11 cellular contexts compared by ENCODE assay signal in genomic region chr6:8888468-8888867, GRCh38.
A peak's percentile ranks its signal among the peaks of the same experiment; 100 is the strongest.
DNase-seq lines count a peak whose midpoint lies in the region; TF ChIP-seq lines count a peak whose summit lies in the region.
"Had no signal": no experiment of that assay in that cellular context is flagged by ENCODE, and none has a peak within 500 bp of the region (broad histone marks: within the 10 kb centered on the region; RNA-seq: fewer than 3 reads in every experiment).

No MANE protein-coding gene starts in this region.

- H3K36me3 ChIP-seq in H7 (replicated peaks; ENCODE audit: control insufficient read depth, insufficient read depth, low read length) (no peaks in the 10 kb centered on the region), OCI-LY1 (ENCODE audit: insufficient read depth, low read length) (no peaks in the 10 kb centered on the region)

- no peak overlapping the region for H3K9ac ChIP-seq in OCI-LY1 (ENCODE audit: low read length)

- no peaks in the 10 kb centered on the region for H3K79me2 ChIP-seq in OCI-LY1 (ENCODE audit: insufficient read depth, low read length)

- H3K27me3 ChIP-seq in H7 (ENCODE audit: control insufficient read depth, insufficient read depth, low read length) (no peaks in the 10 kb centered on the region), OCI-LY1 (ENCODE audit: insufficient read depth, low read length) (no peaks in the 10 kb centered on the region)

- H3K27ac ChIP-seq in C4-2B: no peak overlapping the region
- no peak overlapping the region for H3K27ac ChIP-seq in OCI-LY1 (ENCODE audit: low read depth, low read length, poor library complexity, severe bottlenecking)

- no peak overlapping the region for H2AFZ ChIP-seq in OCI-LY1 (ENCODE audit: low read length)

- TF ChIP-seq CTCF in C4-2B (conservative IDR thresholded peaks at IDR 0.05): peak; percentile 77
- TF ChIP-seq CTCF in OCI-LY1 (IDR thresholded peaks at IDR 0.05; ENCODE audit: low read length): peak; percentile 60
- TF ChIP-seq CTCF in fibroblast of pulmonary artery (IDR thresholded peaks at IDR 0.05; ENCODE audit: low read length, missing control alignments): peak; percentile 11

- no peaks in the 10 kb centered on the region for H3K9me3 ChIP-seq in OCI-LY1 (ENCODE audit: low read length)

- H4K20me1 ChIP-seq in OCI-LY1 (ENCODE audit: insufficient read depth, low read length): no peaks in the 10 kb centered on the region

- DNase-seq in H7 (peak; percentile 32), fibroblast of pulmonary artery (ENCODE audit: low read depth) (no peak), NCI-H1694 (lab: John Stamatoyannopoulos, UW) (no peak), AG08395 (ENCODE audit: low spot score) (no peak), LoVo (ENCODE audit: low spot score) (no peak), NCI-H146 (lab: John Stamatoyannopoulos, UW) (no peak)
- DNase-seq: DMS79 treated with DMSO at 0.1 percent for 48 hours; NCI-H2081 treated with DMSO at 0.1 percent for 48 hours; stimulated activated CD4-positive, alpha-beta T cell treated with anti-CD3 and anti-CD28 coated beads, Interleukin-2, amount 100 ng/mL, for 24 hours had no signal

- H3F3A ChIP-seq in OCI-LY1 (ENCODE audit: insufficient read depth, low read length): no peaks in the 10 kb centered on the region

- no peak overlapping the region for H3K4me2 ChIP-seq in OCI-LY1 (ENCODE audit: low read length)

- no peaks in the 10 kb centered on the region for H3K4me1 ChIP-seq in OCI-LY1 (ENCODE audit: insufficient read depth, low read length, severe bottlenecking)

- H3K4me3 ChIP-seq in H7 (ENCODE audit: insufficient read depth, low read depth, low read length): no peak overlapping the region
- no peak overlapping the region for H3K4me3 ChIP-seq in OCI-LY1 (ENCODE audit: low read depth, low read length, poor library complexity, severe bottlenecking)
- no peak overlapping the region for H3K4me3 ChIP-seq in fibroblast of pulmonary artery (replicated peaks; ENCODE audit: low read depth, low read length)

- H3K9me2 ChIP-seq in OCI-LY1 (ENCODE audit: low read depth, low read length): no peaks in the 10 kb centered on the region

Comparison
In these comparisons a context has a peak if more than half of its experiments do, and no peak if none do; other contexts are left out.
1. CTCF ChIP-seq: peak in every context shown above with its lines; median percentile 77 in C4-2B; 60 in OCI-LY1; 11 in fibroblast of pulmonary artery.